Comparison of ENCODE assay signal across 8 cellular contexts in the genomic region with DNA sequence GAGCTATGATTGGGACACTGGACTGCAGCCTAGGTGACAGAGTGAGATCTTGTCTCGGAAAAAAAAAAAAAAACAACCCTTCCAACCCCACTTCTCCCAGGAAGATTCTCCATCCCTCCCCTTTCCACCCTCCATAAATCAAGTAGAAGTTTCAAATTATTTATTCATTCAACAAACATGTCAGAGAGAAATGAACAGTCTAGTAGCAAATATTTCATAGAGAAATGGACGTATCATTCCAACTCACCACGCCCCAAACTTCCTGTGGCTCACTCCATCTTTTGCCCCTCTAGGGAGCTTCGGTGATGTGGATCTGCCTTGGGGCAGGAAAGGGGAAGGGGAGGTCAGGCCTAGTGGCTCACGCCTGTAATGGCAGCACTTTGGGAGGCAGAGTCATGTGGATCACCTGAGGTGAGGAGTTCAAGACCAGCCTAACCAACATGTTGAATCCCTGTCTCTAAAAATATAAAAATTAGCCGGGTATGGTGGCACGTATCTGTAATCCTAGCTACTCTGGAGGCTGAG. TPM values are rescaled to one million over a fixed set of nuclear protein-coding genes. Genes with fewer than 3 reads are reported as not detected.
DNase-seq lines count a peak whose midpoint lies in the region; ATAC-seq lines count a peak whose summit lies in the region.

No MANE protein-coding gene starts in this region.

- ATAC-seq in natural killer cell treated with Interleukin-12 subunit alpha and Interleukin-12 subunit beta and Interleukin-15 and Interleukin-18, amount 100 ng/mL, for 72 hours = no peak
- ATAC-seq in HG03135 (IDR thresholded peaks at IDR 0.05; ENCODE audit: unreplicated experiment) (no peak), left lobe of liver (no peak), HG03571 (IDR thresholded peaks at IDR 0.05; ENCODE audit: unreplicated experiment) (no peak)

- peak overlapping the region in 10 of 11 experiments; percentile 86 to 96 (median 92); a peak in 20 of 22 replicates for H3K27ac ChIP-seq in BLaER1 treated with 17β-estradiol and CSF1 and Interleukin-3, amounts not matched to agents 10 nM and 100 nM
- H3K27ac ChIP-seq in cingulate gyrus (ENCODE audit: low read depth, low read length) = peak overlapping the region; percentile 75

- H3K9me3 ChIP-seq in BLaER1 treated with 17β-estradiol and CSF1 and Interleukin-3, amounts not matched to agents 10 nM and 100 nM (replicated peaks in 1 of 11) = no peaks in the 10 kb centered on the region

- H3K4me1 ChIP-seq in BLaER1 treated with 17β-estradiol and CSF1 and Interleukin-3, amounts not matched to agents 10 nM and 100 nM = peaks cover 38 to 62% (median 44%) of the 10 kb centered on the region in 10 experiments

- no peaks in the 10 kb centered on the region for H3K9me3 Mint-ChIP-seq in natural killer cell treated with Interleukin-12 subunit alpha and Interleukin-12 subunit beta and Interleukin-15 and Interleukin-18, amount 100 ng/mL, for 72 hours

- DNase-seq in M059J (ENCODE audit: low read depth) = peak; percentile 23
- DNase-seq in natural killer cell treated with Interleukin-12 subunit alpha and Interleukin-12 subunit beta and Interleukin-15 and Interleukin-18, amount 100 ng/mL, for 72 hours (ENCODE audit: low spot score) = peak; percentile 34
- DNase-seq in ureter (ENCODE audit: low spot score) = no peak
- no peak for DNase-seq in left lobe of liver (ENCODE audit: low spot score)

- peaks cover 30 to 41% (median 37%) of the 10 kb centered on the region in 11 experiments for H4K20me1 ChIP-seq in BLaER1 treated with 17β-estradiol and CSF1 and Interleukin-3, amounts not matched to agents 10 nM and 100 nM

- peak overlapping the region; percentile 87 to 98 (median 94) for H3K9ac ChIP-seq in BLaER1 treated with 17β-estradiol and CSF1 and Interleukin-3, amounts not matched to agents 10 nM and 100 nM

- no peaks in the 10 kb centered on the region for H3K36me3 Mint-ChIP-seq in natural killer cell treated with Interleukin-12 subunit alpha and Interleukin-12 subunit beta and Interleukin-15 and Interleukin-18, amount 100 ng/mL, for 72 hours

- peak overlapping the region; percentile 78 for H3K4me3 Mint-ChIP-seq in natural killer cell treated with Interleukin-12 subunit alpha and Interleukin-12 subunit beta and Interleukin-15 and Interleukin-18, amount 100 ng/mL, for 72 hours

- H3K4me2 ChIP-seq in BLaER1 treated with 17β-estradiol and CSF1 and Interleukin-3, amounts not matched to agents 10 nM and 100 nM = peak overlapping the region; percentile 69 to 100 (median 97)

- H3K27ac Mint-ChIP-seq in natural killer cell treated with Interleukin-12 subunit alpha and Interleukin-12 subunit beta and Interleukin-15 and Interleukin-18, amount 100 ng/mL, for 72 hours = peak overlapping the region; percentile 71 to 79

- peak overlapping the region; percentile 80 to 100 (median 94) for H3K4me3 ChIP-seq in BLaER1 treated with 17β-estradiol and CSF1 and Interleukin-3, amounts not matched to agents 10 nM and 100 nM

- H3K4me1 Mint-ChIP-seq in natural killer cell treated with Interleukin-12 subunit alpha and Interleukin-12 subunit beta and Interleukin-15 and Interleukin-18, amount 100 ng/mL, for 72 hours (ENCODE audit: low read depth in 2 of 2) = peaks cover 6 to 7% of the 10 kb centered on the region in 2 donors

- peaks cover 25 to 36% (median 29%) of the 10 kb centered on the region in 11 experiments for H3K36me3 ChIP-seq in BLaER1 treated with 17β-estradiol and CSF1 and Interleukin-3, amounts not matched to agents 10 nM and 100 nM

- no peaks in the 10 kb centered on the region; a peak in 1 of 22 replicates for H3K27me3 ChIP-seq in BLaER1 treated with 17β-estradiol and CSF1 and Interleukin-3, amounts not matched to agents 10 nM and 100 nM

- no peaks in the 10 kb centered on the region for H3K27me3 Mint-ChIP-seq in natural killer cell treated with Interleukin-12 subunit alpha and Interleukin-12 subunit beta and Interleukin-15 and Interleukin-18, amount 100 ng/mL, for 72 hours

RNA-seq across cellular contexts. Expression of gene TRAPPC14, which starts 0.6 kb away (rescaled TPM):
- 6.4 and 10.5 TPM in 2 replicates for total RNA-seq in M059J (2014; rRNA removed; shearing (Covaris generic))
- total RNA-seq in natural killer cell treated with Interleukin-12 subunit alpha and Interleukin-12 subunit beta and Interleukin-15 and Interleukin-18, amount 100 ng/mL, for 72 hours = 10 to 100 TPM; 46.2 to 52.7 TPM
- total RNA-seq in ureter = 35.5 TPM
- total RNA-seq in left lobe of liver = 7.9 TPM

RNA-seq across cellular contexts. Expression of gene GAL3ST4, which starts 9.3 kb away (rescaled TPM):
- total RNA-seq in M059J (2014; rRNA removed; shearing (Covaris generic)) = 1.9 and 3.9 TPM in 2 replicates
- 1 to 10 TPM in 1 of 2 donors, under 1 TPM in 1; 0.57 to 1.1 TPM for total RNA-seq in natural killer cell treated with Interleukin-12 subunit alpha and Interleukin-12 subunit beta and Interleukin-15 and Interleukin-18, amount 100 ng/mL, for 72 hours
- total RNA-seq in ureter (7.1 TPM), left lobe of liver (0.35 TPM)

RNA-seq across cellular contexts. Expression of gene LAMTOR4, which starts 10.4 kb away (rescaled TPM):
- total RNA-seq in M059J (2014; rRNA removed; shearing (Covaris generic)) = 145 and 157 TPM in 2 replicates
- total RNA-seq in natural killer cell treated with Interleukin-12 subunit alpha and Interleukin-12 subunit beta and Interleukin-15 and Interleukin-18, amount 100 ng/mL, for 72 hours = 100 to 1,000 TPM; 124 to 145 TPM
- total RNA-seq in ureter (108 TPM), left lobe of liver (40.9 TPM)

RNA-seq across cellular contexts. Expression of gene GPC2, which starts 18.0 kb away (rescaled TPM):
- total RNA-seq in M059J (2014; rRNA removed; shearing (Covaris generic)) = 2.8 and 4.2 TPM in 2 replicates
- total RNA-seq in natural killer cell treated with Interleukin-12 subunit alpha and Interleukin-12 subunit beta and Interleukin-15 and Interleukin-18, amount 100 ng/mL, for 72 hours = 1 to 10 TPM; 2.6 to 2.7 TPM
- total RNA-seq in ureter (5.1 TPM), left lobe of liver (0.18 TPM)

RNA-seq across cellular contexts. Expression of gene STAG3, which starts 18.6 kb away (rescaled TPM):
- total RNA-seq in M059J (2014; rRNA removed; shearing (Covaris generic)) = 8.3 and 10.5 TPM in 2 replicates
- total RNA-seq in natural killer cell treated with Interleukin-12 subunit alpha and Interleukin-12 subunit beta and Interleukin-15 and Interleukin-18, amount 100 ng/mL, for 72 hours = 10 to 100 TPM; 13.7 to 24.4 TPM
- total RNA-seq in ureter = 1.9 TPM
- 3.1 TPM for total RNA-seq in left lobe of liver

Comparison
In these comparisons a context has a peak if more than half of its experiments do, and no peak if none do; other contexts are left out.
1. DNase-seq: peak in M059J (single experiment) and natural killer cell treated with Interleukin-12 subunit alpha and Interleukin-12 subunit beta and Interleukin-15 and Interleukin-18, amount 100 ng/mL, for 72 hours (single experiment); none in ureter (single experiment) and left lobe of liver (single experiment).